13 cellular contexts compared by ENCODE assay signal in the genomic region with DNA sequence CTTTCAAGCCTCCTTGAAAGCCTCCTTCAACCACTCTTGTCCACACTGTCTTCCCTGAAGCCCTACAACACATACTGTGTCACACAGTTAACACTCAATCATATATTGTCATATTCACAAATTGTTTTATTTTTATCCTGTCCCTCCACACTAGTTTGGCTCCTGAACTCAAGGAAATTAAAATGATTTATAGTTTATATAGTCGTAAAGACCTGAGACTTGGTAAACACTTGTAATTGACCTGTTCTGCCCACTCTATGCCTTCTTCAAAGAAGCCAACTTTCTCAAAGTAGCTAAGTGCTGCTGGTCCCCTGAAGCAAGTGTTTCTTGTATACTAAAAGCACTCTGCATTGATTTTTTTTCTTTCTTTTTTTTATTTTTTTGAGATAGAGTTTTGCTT. TPM values are rescaled to one million over a fixed set of nuclear protein-coding genes. Genes with fewer than 3 reads are reported as not detected.
DNase-seq lines count a peak whose midpoint lies in the region; ATAC-seq and TF ChIP-seq lines count a peak whose summit lies in the region.
"Had no signal": no experiment of that assay in that cellular context is flagged by ENCODE, and none has a peak within 500 bp of the region (broad histone marks: within the 10 kb centered on the region; RNA-seq: fewer than 3 reads in every experiment).

No MANE protein-coding gene starts in this region.

- H3K4me3 ChIP-seq in right atrium auricular region (no peak overlapping the region), heart left ventricle (no peak overlapping the region)
- H3K4me3 ChIP-seq: breast epithelium, SJCRH30 had no signal

- H3K4me1 ChIP-seq in right atrium auricular region: peaks cover 0 to 75% of the 10 kb centered on the region in 2 donors
- H3K4me1 ChIP-seq in heart left ventricle: peaks cover 10 to 97% (median 53%) of the 10 kb centered on the region in 12 donors

- ATAC-seq in heart left ventricle (no peak), GM21717 (IDR thresholded peaks at IDR 0.05; ENCODE audit: unreplicated experiment) (no peak)
- ATAC-seq in naive thymus-derived CD8-positive, alpha-beta T cell: no peak

- peak overlapping the region; percentile 13 to 26 for H3K27ac ChIP-seq in right atrium auricular region
- peak overlapping the region in 2 of 12 donors; percentile 30 to 60 for H3K27ac ChIP-seq in heart left ventricle
- peak overlapping the region; percentile 66 for H3K27ac ChIP-seq in caudate nucleus (ENCODE audit: low read depth, low read length)
- H3K27ac ChIP-seq: SJCRH30 had no signal

- no peak for DNase-seq in right atrium auricular region (ENCODE audit: low spot score)
- no peak for DNase-seq in heart left ventricle
- no peak for DNase-seq in caudate nucleus (lab: John Stamatoyannopoulos, UW)
- DNase-seq in naive thymus-derived CD8-positive, alpha-beta T cell: no peak
- no peak for DNase-seq in T-helper 9 cell
- no peak for DNase-seq in SKM-1 treated with dmso at 0.1 percent for 144 hours (lab: John Stamatoyannopoulos, UW; ENCODE audit: unreplicated experiment)
- DNase-seq in activated CD4-positive, alpha-beta memory T cell treated with anti-CD3 and anti-CD28 coated beads for 36 hours: no peak
- DNase-seq: activated CD8-positive, alpha-beta memory T cell treated with anti-CD3 and anti-CD28 coated beads for 24 hours; glutamatergic neuron had no signal

- CTCF ChIA-PET in activated CD4-positive, alpha-beta memory T cell treated with anti-CD3 and anti-CD28 coated beads for 36 hours (lab: Charles Lee): interaction anchor here (0.6 to 12.7 kb wide), 7 partner anchors 11 to 215 kb away, joined by 3 to 118 read pairs (median 5); no protein-coding TSS in a partner anchor

- H3K9me3 ChIP-seq in right atrium auricular region (no peaks in the 10 kb centered on the region), heart left ventricle (no peaks in the 10 kb centered on the region)
- H3K9me3 ChIP-seq: breast epithelium, SJCRH30 had no signal

- POLR2A ChIA-PET in naive thymus-derived CD8-positive, alpha-beta T cell (lab: Charles Lee): no interaction called here
- POLR2A ChIA-PET in activated CD4-positive, alpha-beta memory T cell treated with anti-CD3 and anti-CD28 coated beads for 36 hours (lab: Charles Lee): no interaction called here

- no peak for TF ChIP-seq CTCF in right atrium auricular region (IDR thresholded peaks at IDR 0.05)
- TF ChIP-seq CTCF in heart left ventricle (IDR thresholded peaks at IDR 0.05): no peak

- peaks cover 27 to 87% (median 74%) of the 10 kb centered on the region in 4 donors for H3K4me1 Mint-ChIP-seq in naive thymus-derived CD8-positive, alpha-beta T cell
- H3K4me1 Mint-ChIP-seq in activated CD4-positive, alpha-beta memory T cell treated with anti-CD3 and anti-CD28 coated beads for 36 hours (ENCODE audit: low read depth): peaks cover 61% of the 10 kb centered on the region

- H3K36me3 Mint-ChIP-seq in naive thymus-derived CD8-positive, alpha-beta T cell: peaks cover 0 to 42% (median 4%) of the 10 kb centered on the region in 3 donors
- peaks cover 10% of the 10 kb centered on the region for H3K36me3 Mint-ChIP-seq in activated CD4-positive, alpha-beta memory T cell treated with anti-CD3 and anti-CD28 coated beads for 36 hours

- H3K27me3 Mint-ChIP-seq in naive thymus-derived CD8-positive, alpha-beta T cell: no peaks in the 10 kb centered on the region
- no peaks in the 10 kb centered on the region for H3K27me3 Mint-ChIP-seq in activated CD4-positive, alpha-beta memory T cell treated with anti-CD3 and anti-CD28 coated beads for 36 hours

- H3K4me3 Mint-ChIP-seq in naive thymus-derived CD8-positive, alpha-beta T cell: peak overlapping the region in 1 of 10 donors; percentile 5
- no peak overlapping the region for H3K4me3 Mint-ChIP-seq in activated CD4-positive, alpha-beta memory T cell treated with anti-CD3 and anti-CD28 coated beads for 36 hours
- H3K4me3 Mint-ChIP-seq: activated naive CD4-positive, alpha-beta T cell treated with anti-CD3 and anti-CD28 coated beads for 36 hours had no signal

- intact Hi-C loops in heart left ventricle (cut with DNase I): loop anchor here in 1 of 10 donors (5.0 kb wide), 1 partner anchor 35 kb away; the partner anchor contains the start of gene TMED10
- intact Hi-C loops in activated CD4-positive, alpha-beta memory T cell treated with anti-CD3 and anti-CD28 coated beads for 36 hours (cut with micrococcal nuclease): loop anchor here (2.0 kb wide), 1 partner anchor 16 kb away; no protein-coding TSS in a partner anchor

- H3K36me3 ChIP-seq in right atrium auricular region (peaks cover 11% of the 10 kb centered on the region), heart left ventricle (peaks cover 0 to 22% (median 8%) of the 10 kb centered on the region in 9 donors)
- H3K36me3 ChIP-seq: breast epithelium, SJCRH30 had no signal

- WGBS in heart left ventricle, 4 donors: 74 to 78% (median 76%) methylated on average over 1 of the region's 1 CpG

- H3K27ac Mint-ChIP-seq in naive thymus-derived CD8-positive, alpha-beta T cell: peak overlapping the region; percentile 26 to 89 (median 74)
- H3K27ac Mint-ChIP-seq in activated CD4-positive, alpha-beta memory T cell treated with anti-CD3 and anti-CD28 coated beads for 36 hours: no peak overlapping the region

- H3K9me3 Mint-ChIP-seq in naive thymus-derived CD8-positive, alpha-beta T cell: no peaks in the 10 kb centered on the region
- H3K9me3 Mint-ChIP-seq in activated CD4-positive, alpha-beta memory T cell treated with anti-CD3 and anti-CD28 coated beads for 36 hours: no peaks in the 10 kb centered on the region
- H3K9me3 Mint-ChIP-seq: activated naive CD4-positive, alpha-beta T cell treated with anti-CD3 and anti-CD28 coated beads for 36 hours had no signal

- H3K27me3 ChIP-seq in right atrium auricular region (no peaks in the 10 kb centered on the region), heart left ventricle (no peaks in the 10 kb centered on the region)
- H3K27me3 ChIP-seq: breast epithelium, SJCRH30 had no signal

- no peak for TF ChIP-seq POLR2A in heart left ventricle (IDR thresholded peaks at IDR 0.05)

RNA-seq across cellular contexts. Expression of gene NEK9, which starts 15.6 kb away (rescaled TPM):
- total RNA-seq in right atrium auricular region (10 to 100 TPM; 45.7 to 49.2 TPM), heart left ventricle (100 to 1,000 TPM in 4 of 9 donors, 10 to 100 TPM in 5; 69.0 to 114 (median 98.3) TPM)
- polyA plus RNA-seq in heart left ventricle: 10 to 100 TPM; 40.1 to 41.3 TPM
- total RNA-seq in naive thymus-derived CD8-positive, alpha-beta T cell: 100 to 1,000 TPM; 134 to 137 TPM
- 10 to 100 TPM; 18.5 to 19.8 (median 19.0) TPM for polyA plus RNA-seq in naive thymus-derived CD8-positive, alpha-beta T cell
- total RNA-seq in activated CD4-positive, alpha-beta memory T cell treated with anti-CD3 and anti-CD28 coated beads for 36 hours: 10 to 100 TPM; 51.8 to 56.4 TPM

RNA-seq across cellular contexts. Expression of gene TMED10, which starts 33.9 kb away (rescaled TPM):
- total RNA-seq in right atrium auricular region (100 to 1,000 TPM; 261 to 325 TPM), heart left ventricle (100 to 1,000 TPM; 235 to 362 (median 275) TPM)
- polyA plus RNA-seq in heart left ventricle: 100 to 1,000 TPM in 1 of 2 donors, 10 to 100 TPM in 1; 56.4 to 398 TPM
- 100 to 1,000 TPM; 130 to 132 TPM for total RNA-seq in naive thymus-derived CD8-positive, alpha-beta T cell
- 100 to 1,000 TPM; 219 to 318 (median 272) TPM for polyA plus RNA-seq in naive thymus-derived CD8-positive, alpha-beta T cell
- total RNA-seq in activated CD4-positive, alpha-beta memory T cell treated with anti-CD3 and anti-CD28 coated beads for 36 hours: 100 to 1,000 TPM; 189 to 201 TPM
